In the genomic region with DNA sequence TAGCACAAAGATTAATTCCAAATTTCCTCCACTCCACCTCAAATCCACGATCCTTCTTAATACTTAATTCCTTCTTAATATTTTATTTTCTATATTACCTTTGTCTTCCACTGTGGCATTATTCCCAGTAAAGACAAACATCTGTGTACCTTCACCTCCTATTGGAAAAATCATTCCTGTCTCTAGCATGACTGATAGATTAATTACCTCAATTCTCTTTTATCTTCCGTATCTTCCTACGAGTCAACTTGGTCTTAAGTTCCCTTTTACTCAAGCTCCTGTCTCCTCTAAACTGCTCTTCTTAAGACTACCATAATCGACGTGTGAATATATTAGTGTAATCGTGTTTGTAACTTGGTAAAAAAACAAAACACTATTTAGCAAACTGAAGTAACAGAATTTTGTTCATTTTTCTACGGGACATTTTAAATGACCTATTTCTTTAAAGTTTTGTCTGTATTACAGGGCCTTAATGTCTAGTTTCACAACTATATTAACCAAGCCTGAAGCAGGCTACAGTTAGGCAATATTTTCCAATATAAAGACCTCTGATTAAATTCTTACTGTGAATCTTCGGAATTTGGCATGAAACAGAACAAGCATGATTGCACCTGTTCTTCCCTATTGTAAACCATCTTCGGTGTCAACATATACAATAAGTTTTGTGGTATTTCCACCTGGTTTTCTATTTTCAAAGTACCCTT, we compare ENCODE assay signal across 8 cellular contexts. TPM values are rescaled to one million over a fixed set of nuclear protein-coding genes. Genes with fewer than 3 reads are reported as not detected.
DNase-seq lines count a peak whose midpoint lies in the region; ATAC-seq and TF ChIP-seq lines count a peak whose summit lies in the region.

No MANE protein-coding gene starts in this region.

- H3K4me1 Mint-ChIP-seq in activated T-cell treated with anti-CD3 and anti-CD28 coated beads, Interleukin-2, amount 50 U/mL, for 4 hours (ENCODE audit: low read depth) = peaks cover 34% of the 10 kb centered on the region
- peaks cover 48% of the 10 kb centered on the region for H3K4me1 Mint-ChIP-seq in activated B cell treated with CpG ODN at 0.5 μM for 24 hours

- H3K4me3 ChIP-seq in iPS-18c (ENCODE audit: insufficient read depth, low read depth, low read length) (peak overlapping the region; percentile 92), subcutaneous abdominal adipose tissue (ENCODE audit: low read depth in 1 of 5, low read length in 5 of 5) (peak overlapping the region; percentile 73 to 98 (median 89))

- H3K36me3 ChIP-seq in subcutaneous abdominal adipose tissue (ENCODE audit: control insufficient read depth in 5 of 5, insufficient read depth in 5 of 5, low read length in 5 of 5) = peaks cover 0 to 2% (median 0%) of the 10 kb centered on the region in 5 donors

- DNase-seq in activated T-cell treated with anti-CD3 and anti-CD28 coated beads, Interleukin-2, amount 50 U/mL, for 4 hours = no peak
- DNase-seq in activated T-cell treated with anti-CD3 and anti-CD28 coated beads, Interleukin-2, amount 50 U/mL, for 1 hour = no peak
- DNase-seq in activated B cell treated with CpG ODN at 0.5 μM for 24 hours (no peak), SHP77 (lab: John Stamatoyannopoulos, UW) (no peak)

- H3K27me3 Mint-ChIP-seq in activated T-cell treated with anti-CD3 and anti-CD28 coated beads, Interleukin-2, amount 50 U/mL, for 4 hours (ENCODE audit: low read depth) = no peaks in the 10 kb centered on the region
- no peaks in the 10 kb centered on the region for H3K27me3 Mint-ChIP-seq in activated B cell treated with CpG ODN at 0.5 μM for 24 hours

- peaks cover 0 to 46% (median 37%) of the 10 kb centered on the region in 5 donors for H3K4me1 ChIP-seq in subcutaneous abdominal adipose tissue (ENCODE audit: control insufficient read depth in 5 of 5, insufficient read depth in 5 of 5, low read length in 5 of 5)

- H3K36me3 Mint-ChIP-seq in activated T-cell treated with anti-CD3 and anti-CD28 coated beads, Interleukin-2, amount 50 U/mL, for 4 hours (ENCODE audit: insufficient read depth) = peaks cover 13% of the 10 kb centered on the region
- H3K36me3 Mint-ChIP-seq in activated B cell treated with CpG ODN at 0.5 μM for 24 hours (ENCODE audit: low read depth) = peaks cover 36% of the 10 kb centered on the region

- intact Hi-C loops in activated B cell treated with CpG ODN at 0.5 μM for 24 hours (cut with micrococcal nuclease) = loop anchor here (1.0 to 10.0 kb wide), 6 partner anchors 15 to 1963 kb away; partner anchors contain the start of genes GAB1, SMARCA5 and ZNF330

- CTCF ChIA-PET in activated B cell treated with CpG ODN at 0.5 μM for 24 hours (lab: Charles Lee) = no interaction called here

- no peak for ATAC-seq in activated T-cell treated with anti-CD3 and anti-CD28 coated beads, Interleukin-2, amount 50 U/mL, for 4 hours
- ATAC-seq in activated B cell treated with CpG ODN at 0.5 μM for 24 hours (ENCODE audit: low read depth) (no peak), GM19035 (IDR thresholded peaks at IDR 0.05; ENCODE audit: unreplicated experiment) (no peak), HG03457 (IDR thresholded peaks at IDR 0.05; ENCODE audit: unreplicated experiment) (no peak)

- peaks cover 2% of the 10 kb centered on the region for H3K9me3 Mint-ChIP-seq in activated T-cell treated with anti-CD3 and anti-CD28 coated beads, Interleukin-2, amount 50 U/mL, for 4 hours
- H3K9me3 Mint-ChIP-seq in activated B cell treated with CpG ODN at 0.5 μM for 24 hours = peaks cover 2% of the 10 kb centered on the region

- peak overlapping the region; percentile 94 for H3K27ac Mint-ChIP-seq in activated B cell treated with CpG ODN at 0.5 μM for 24 hours

- H3K9me3 ChIP-seq in iPS-18c (ENCODE audit: control insufficient read depth, insufficient read depth, low read length) (no peaks in the 10 kb centered on the region), subcutaneous abdominal adipose tissue (ENCODE audit: control insufficient read depth in 5 of 5, low read length in 5 of 5) (no peaks in the 10 kb centered on the region)

- POLR2A ChIA-PET in activated B cell treated with CpG ODN at 0.5 μM for 24 hours (lab: Charles Lee) = interaction anchor here (2.5 kb wide), 1 partner anchor 330 kb away, joined by 10 read pairs; the partner anchor contains the start of gene SMARCA5

- H3K27me3 ChIP-seq in subcutaneous abdominal adipose tissue (ENCODE audit: control insufficient read depth in 5 of 5, insufficient read depth in 4 of 5, low read length in 5 of 5) = no peaks in the 10 kb centered on the region

- peak overlapping the region; percentile 69 to 91 (median 86) for H3K9ac ChIP-seq in subcutaneous abdominal adipose tissue (ENCODE audit: low read length in 5 of 5)

- H3K4me3 Mint-ChIP-seq in activated T-cell treated with anti-CD3 and anti-CD28 coated beads, Interleukin-2, amount 50 U/mL, for 4 hours = peak overlapping the region; percentile 86
- H3K4me3 Mint-ChIP-seq in activated B cell treated with CpG ODN at 0.5 μM for 24 hours = peak overlapping the region; percentile 93

- H3K27ac ChIP-seq in subcutaneous abdominal adipose tissue (ENCODE audit: low read depth, low read length) = peak overlapping the region; percentile 97

- no peak for TF ChIP-seq CTCF in activated B cell treated with CpG ODN at 0.5 μM for 24 hours (IDR thresholded peaks at IDR 0.05)

RNA-seq across cellular contexts. Expression of gene USP38, which starts 1.1 kb away (rescaled TPM):
- total RNA-seq in activated T-cell treated with anti-CD3 and anti-CD28 coated beads, Interleukin-2, amount 50 U/mL, for 4 hours = 10 to 100 TPM; 30.6 to 32.6 (median 31.7) TPM
- total RNA-seq in activated B cell treated with CpG ODN at 0.5 μM for 24 hours = 20.9 and 24.9 TPM in 2 replicates
